15 cellular contexts compared by ENCODE assay signal in genomic region chr1:28180310-28181305, GRCh38. TPM values are rescaled to one million over a fixed set of nuclear protein-coding genes. Genes with fewer than 3 reads are reported as not detected.
DNase-seq lines count a peak whose midpoint lies in the region; ATAC-seq and TF ChIP-seq lines count a peak whose summit lies in the region.
"Had no signal": no experiment of that assay in that cellular context is flagged by ENCODE, and none has a peak within 500 bp of the region (broad histone marks: within the 10 kb centered on the region; RNA-seq: fewer than 3 reads in every experiment).

No MANE protein-coding gene starts in this region.

- TF ChIP-seq CTCF in HL-60 (IDR thresholded peaks at IDR 0.05; ENCODE audit: insufficient read depth, low read length): no peak
- TF ChIP-seq CTCF in left lung (IDR thresholded peaks at IDR 0.05): no peak

- H3K27me3 ChIP-seq in HL-60 (ENCODE audit: insufficient read depth, poor library complexity, severe bottlenecking) (no peaks in the 10 kb centered on the region), left lung (no peaks in the 10 kb centered on the region)
- H3K27me3 ChIP-seq: upper lobe of right lung had no signal

- intact Hi-C loops in activated CD4-positive, alpha-beta T cell treated with anti-CD3 and anti-CD28 coated beads, Interleukin-2, amount 10 ng/mL, durations not matched to agents 24 days and 14 days (cut with micrococcal nuclease): no loop called here
- intact Hi-C loops in posterior vena cava (cut with DNase I) (no loop called here), left lung (cut with DNase I) (no loop called here)

- peak overlapping the region; percentile 63 for H3K4me3 Mint-ChIP-seq in activated CD4-positive, alpha-beta T cell treated with anti-CD3 and anti-CD28 coated beads, Interleukin-2, amount 10 ng/mL, durations not matched to agents 24 days and 14 days
- no peak overlapping the region for H3K4me3 Mint-ChIP-seq in central memory CD8-positive, alpha-beta T cell

- H3K9me3 ChIP-seq in left lung: no peaks in the 10 kb centered on the region
- H3K9me3 ChIP-seq: upper lobe of right lung had no signal

- no peak for DNase-seq in activated CD4-positive, alpha-beta T cell treated with anti-CD3 and anti-CD28 coated beads, Interleukin-2, amount 10 ng/mL, durations not matched to agents 24 days and 14 days
- no peak for DNase-seq in activated CD4-positive, alpha-beta T cell treated with anti-CD3 and anti-CD28 coated beads for 48 hours
- DNase-seq in HL-60 (ENCODE audit: low read depth in 1 of 2, low spot score in 1 of 2) (peak in 1 of 2 experiments; percentile 32), posterior vena cava (ENCODE audit: low spot score) (peak; percentile 43), left lobe of liver (ENCODE audit: low spot score) (no peak), left lung (no peak), ACHN (no peak)
- DNase-seq in central memory CD8-positive, alpha-beta T cell (ENCODE audit: low spot score in 2 of 2): no peak
- DNase-seq: activated CD4-positive, alpha-beta T cell treated with anti-CD3 and anti-CD28 coated beads for 4 hours; C1 segment of cervical spinal cord; DMS 273 treated with DMSO at 0.1 percent for 48 hours; NCI-H1436; SHP77 treated with DMSO at 0.1 percent for 48 hours; upper lobe of right lung had no signal

- H3K27me3 Mint-ChIP-seq in activated CD4-positive, alpha-beta T cell treated with anti-CD3 and anti-CD28 coated beads, Interleukin-2, amount 10 ng/mL, durations not matched to agents 24 days and 14 days: peaks cover 69% of the 10 kb centered on the region
- no peaks in the 10 kb centered on the region for H3K27me3 Mint-ChIP-seq in central memory CD8-positive, alpha-beta T cell

- peaks cover 2% of the 10 kb centered on the region for H3K36me3 Mint-ChIP-seq in activated CD4-positive, alpha-beta T cell treated with anti-CD3 and anti-CD28 coated beads, Interleukin-2, amount 10 ng/mL, durations not matched to agents 24 days and 14 days (ENCODE audit: low read depth)
- H3K36me3 Mint-ChIP-seq in central memory CD8-positive, alpha-beta T cell (ENCODE audit: insufficient read depth): no peaks in the 10 kb centered on the region

- H3K4me1 ChIP-seq in left lung: peaks cover 0 to 20% of the 10 kb centered on the region in 2 donors
- H3K4me1 ChIP-seq: upper lobe of right lung had no signal

- H3K4me1 Mint-ChIP-seq in activated CD4-positive, alpha-beta T cell treated with anti-CD3 and anti-CD28 coated beads, Interleukin-2, amount 10 ng/mL, durations not matched to agents 24 days and 14 days: peaks cover 17% of the 10 kb centered on the region
- H3K4me1 Mint-ChIP-seq in central memory CD8-positive, alpha-beta T cell: peaks cover 10% of the 10 kb centered on the region

- no peak for ATAC-seq in central memory CD8-positive, alpha-beta T cell (replicated peaks; ENCODE audit: extremely low read depth, poor library complexity, severe bottlenecking)
- ATAC-seq in left lobe of liver: no peak
- ATAC-seq in left lung: no peak
- ATAC-seq: upper lobe of right lung had no signal

- no peak overlapping the region for H3K4me3 ChIP-seq in HL-60 (replicated peaks; ENCODE audit: insufficient read depth, low read length)
- H3K4me3 ChIP-seq in left lung: no peak overlapping the region
- H3K4me3 ChIP-seq: lung, upper lobe of right lung had no signal

- no peaks in the 10 kb centered on the region for H3K36me3 ChIP-seq in left lung
- H3K36me3 ChIP-seq: upper lobe of right lung had no signal

- H3K27ac Mint-ChIP-seq in activated CD4-positive, alpha-beta T cell treated with anti-CD3 and anti-CD28 coated beads, Interleukin-2, amount 10 ng/mL, durations not matched to agents 24 days and 14 days: no peak overlapping the region
- H3K27ac Mint-ChIP-seq in central memory CD8-positive, alpha-beta T cell (ENCODE audit: low read depth): peak overlapping the region; percentile 18

- in situ Hi-C loops in ACHN (cut with HindIII; ENCODE audit: low pct_ligation_motif_present, low pct_unique_long_range_greater_than_20kb, low sequenced_read_pairs): no loop called here

- H3K27ac ChIP-seq in HL-60 (replicated peaks) (peak overlapping the region; percentile 38), left lung (peak overlapping the region in 1 of 2 donors; percentile 64)
- H3K27ac ChIP-seq: upper lobe of right lung had no signal

- peaks cover 4% of the 10 kb centered on the region for H3K9me3 Mint-ChIP-seq in activated CD4-positive, alpha-beta T cell treated with anti-CD3 and anti-CD28 coated beads, Interleukin-2, amount 10 ng/mL, durations not matched to agents 24 days and 14 days
- H3K9me3 Mint-ChIP-seq in central memory CD8-positive, alpha-beta T cell: no peaks in the 10 kb centered on the region

RNA-seq across cellular contexts. Expression of gene PTAFR, which starts 4.1 kb away (rescaled TPM):
- 0.40 and 0.57 TPM in 2 replicates for total RNA-seq in activated CD4-positive, alpha-beta T cell treated with anti-CD3 and anti-CD28 coated beads, Interleukin-2, amount 10 ng/mL, durations not matched to agents 24 days and 14 days
- 1 to 10 TPM; 5.9 to 9.3 TPM for total RNA-seq in posterior vena cava
- total RNA-seq in left lobe of liver: 0.70 TPM
- 10 to 100 TPM; 19.4 to 59.7 TPM for total RNA-seq in left lung

RNA-seq across cellular contexts. Expression of gene DNAJC8, which starts 52.2 kb away (rescaled TPM):
- 98.4 and 103 TPM in 2 replicates for total RNA-seq in activated CD4-positive, alpha-beta T cell treated with anti-CD3 and anti-CD28 coated beads, Interleukin-2, amount 10 ng/mL, durations not matched to agents 24 days and 14 days
- 10 to 100 TPM; 69.3 to 80.5 TPM for total RNA-seq in posterior vena cava
- total RNA-seq in left lobe of liver: 23.6 TPM
- total RNA-seq in left lung: 10 to 100 TPM; 65.2 to 74.3 TPM

RNA-seq across cellular contexts. Expression of gene ATP5IF1, which starts 55.3 kb away (rescaled TPM):
- total RNA-seq in activated CD4-positive, alpha-beta T cell treated with anti-CD3 and anti-CD28 coated beads, Interleukin-2, amount 10 ng/mL, durations not matched to agents 24 days and 14 days: 139 and 142 TPM in 2 replicates
- 10 to 100 TPM; 85.3 to 88.4 TPM for total RNA-seq in posterior vena cava
- total RNA-seq in left lobe of liver: 128 TPM
- 100 to 1,000 TPM in 1 of 2 donors, 10 to 100 TPM in 1; 97.5 to 150 TPM for total RNA-seq in left lung
